ENCODE assay signal across 8 cellular contexts in genomic region chr17:79789943-79790804, GRCh38. TPM values are rescaled to one million over a fixed set of nuclear protein-coding genes. Genes with fewer than 3 reads are reported as not detected.
DNase-seq lines count a peak whose midpoint lies in the region; ATAC-seq, FAIRE-seq and TF ChIP-seq lines count a peak whose summit lies in the region.

No MANE protein-coding gene starts in this region.

- TF ChIP-seq CTCF in GM10266 (IDR thresholded peaks at IDR 0.05; ENCODE audit: control insufficient read depth, insufficient read depth, low read depth, missing control alignments): peak; percentile 91
- TF ChIP-seq CTCF in fibroblast of villous mesenchyme (IDR thresholded peaks at IDR 0.05; ENCODE audit: insufficient read depth, low read depth, low read length): peak; percentile 72
- TF ChIP-seq CTCF in omental fat pad (IDR thresholded peaks at IDR 0.05): peak in 2 of 3 donors; percentile 46 to 48

- ATAC-seq in omental fat pad (ENCODE audit: low FRiP score): no peak

- peak overlapping the region; percentile 18 for H3K4me3 ChIP-seq in fibroblast of villous mesenchyme (ENCODE audit: low read depth, low read length)

- no peak for FAIRE-seq in RCC 7860 (lab: Jason Lieb, UNC)

- DNase-seq in 8988T (peak; percentile 97), GM10266 (ENCODE audit: extremely low spot score) (peak; percentile 90), RPMI8226 (peak; percentile 41), fibroblast of villous mesenchyme (ENCODE audit: low read depth) (no peak), omental fat pad (ENCODE audit: low spot score) (no peak), RCC 7860 (ENCODE audit: low spot score) (no peak), LoVo (ENCODE audit: low spot score) (no peak), medulla oblongata (ENCODE audit: extremely low spot score) (no peak)

RNA-seq across cellular contexts. Expression of gene CBX8, which starts 6.7 kb away (rescaled TPM):
- 3.2 and 4.7 TPM in 2 replicates for total RNA-seq in fibroblast of villous mesenchyme
- 1 to 10 TPM in 2 of 4 donors, under 1 TPM in 2; 0.88 to 2.2 (median 1.2) TPM for total RNA-seq in omental fat pad

RNA-seq across cellular contexts. Expression of gene CBX2, which starts 12.2 kb away (rescaled TPM):
- total RNA-seq in fibroblast of villous mesenchyme: 0.86 and 1.3 TPM in 2 replicates
- 1 to 10 TPM in 2 of 4 donors, under 1 TPM in 2; 0.28 to 5.2 (median 1.5) TPM for total RNA-seq in omental fat pad

RNA-seq across cellular contexts. Expression of gene CBX4, which starts 49.1 kb away (rescaled TPM):
- total RNA-seq in fibroblast of villous mesenchyme (13.0 and 19.0 TPM in 2 replicates), omental fat pad (10 to 100 TPM in 2 of 4 donors, 1 to 10 TPM in 2; 5.5 to 16.6 (median 10.6) TPM)

RNA-seq across cellular contexts. Expression of gene ENPP7, which starts 59.4 kb away (rescaled TPM):
- not detected in 2 replicates for total RNA-seq in fibroblast of villous mesenchyme
- total RNA-seq in omental fat pad: not detected

Comparison
In these comparisons a context has a peak if more than half of its experiments do, and no peak if none do; other contexts are left out.
1. DNase-seq: peak in 8988T (single experiment), GM10266 (single experiment) and RPMI8226 (single experiment); none in fibroblast of villous mesenchyme (single experiment), omental fat pad (single experiment), RCC 7860 (single experiment), LoVo (single experiment) and medulla oblongata (single experiment).
2. Peak in every context shown above with its lines, with median percentiles within 50 percentile points of each other: CTCF ChIP-seq.